ENCODE assay signal across 8 cellular contexts in the genomic region with DNA sequence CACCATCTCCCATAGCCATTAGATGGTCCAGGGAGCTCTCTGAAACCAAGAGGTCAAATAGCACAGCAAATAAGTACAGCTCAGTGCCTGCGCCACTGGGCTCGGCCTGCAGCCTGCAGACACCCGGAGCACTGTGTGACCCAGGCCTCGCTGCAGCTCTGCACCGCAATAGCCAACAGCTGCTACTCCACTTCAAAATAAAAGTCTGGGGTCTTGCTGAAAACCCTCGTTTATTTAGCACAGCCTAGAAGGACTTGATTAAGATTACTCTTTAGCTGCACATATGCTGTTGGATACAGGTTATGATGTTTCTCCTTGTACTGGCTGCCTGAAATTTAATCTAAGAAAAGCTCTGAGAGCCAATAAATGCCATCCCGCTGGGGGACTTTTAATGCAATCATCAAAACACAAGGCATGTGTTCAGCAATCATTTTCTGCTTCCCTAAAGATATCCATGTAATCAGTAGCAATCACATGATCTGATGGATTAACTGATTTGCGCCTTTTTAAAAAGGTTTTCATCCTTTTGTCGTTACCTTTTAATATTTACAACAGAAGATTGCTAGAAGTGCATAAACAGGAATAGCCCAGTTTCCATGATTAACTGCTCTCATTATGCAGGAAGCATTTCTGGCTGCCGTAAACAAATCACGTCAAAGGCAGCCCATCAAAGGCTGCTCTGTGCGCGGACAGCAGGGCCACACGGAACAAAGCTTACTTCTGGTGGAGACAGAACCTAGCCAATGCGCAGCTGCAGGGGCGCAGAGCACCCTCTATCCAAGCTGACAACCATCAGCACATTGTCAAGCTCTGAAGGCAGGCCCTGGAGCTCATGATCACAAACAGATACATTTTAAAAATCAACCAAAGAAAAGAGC. TPM values are rescaled to one million over a fixed set of nuclear protein-coding genes. Genes with fewer than 3 reads are reported as not detected.
DNase-seq lines count a peak whose midpoint lies in the region; ATAC-seq and TF ChIP-seq lines count a peak whose summit lies in the region.

No MANE protein-coding gene starts in this region.

- H3K4me3 ChIP-seq in adrenal gland (peak overlapping the region in 3 of 4 donors; percentile 5 to 48 (median 24)), neuron (ENCODE audit: low read length) (peak overlapping the region; percentile 60)

- intact Hi-C loops in Calu3 (cut with micrococcal nuclease; ENCODE audit: unreplicated experiment) (loop anchor here (5.0 kb wide), 1 partner anchor 58 kb away; the partner anchor contains the start of gene CLASP2), adrenal gland (cut with DNase I) (no loop called here), head of caudate nucleus (cut with DNase I) (loop anchor here (5.0 kb wide), 2 partner anchors 58 to 217 kb away; partner anchors contain the start of genes CLASP2 and UBP1)

- CTCF ChIA-PET in Calu3 (lab: Charles Lee): interaction anchor here (0.6 to 1.6 kb wide), 2 partner anchors 52 to 128 kb away, joined by 3 to 9 read pairs; no protein-coding TSS in a partner anchor

- peak; percentile 42 for DNase-seq in Calu3
- DNase-seq in NCI-H446 treated with DMSO at 0.1 percent for 48 hours (lab: John Stamatoyannopoulos, UW): peak; percentile 64
- DNase-seq in adrenal gland: peak; percentile 70 to 92 (median 77)
- peak; percentile 82 to 97 (median 93) for DNase-seq in head of caudate nucleus
- no peak for DNase-seq in stimulated activated CD4-positive, alpha-beta T cell treated with anti-CD3 and anti-CD28 coated beads, Interleukin-2, amount 100 ng/mL, for 48 hours

- peak overlapping the region; percentile 8 for H3K27ac Mint-ChIP-seq in Calu3 (ENCODE audit: unreplicated experiment)

- H3K4me3 Mint-ChIP-seq in Calu3 (ENCODE audit: low read depth, unreplicated experiment): peak overlapping the region; percentile 44

- TF ChIP-seq POLR2A in adrenal gland (IDR thresholded peaks at IDR 0.05): peak; percentile 60 to 65

- H3K36me3 ChIP-seq in adrenal gland (replicated peaks in 1 of 2): no peaks in the 10 kb centered on the region
- no peaks in the 10 kb centered on the region for H3K36me3 ChIP-seq in neuron (ENCODE audit: insufficient read depth, low read length)

- no peaks in the 10 kb centered on the region for H3K27me3 ChIP-seq in adrenal gland
- H3K27me3 ChIP-seq in neuron (ENCODE audit: insufficient read depth, low read length): no peaks in the 10 kb centered on the region

- no peaks in the 10 kb centered on the region for H3K27me3 Mint-ChIP-seq in Calu3 (ENCODE audit: unreplicated experiment)

- H2AFZ ChIP-seq in neuron (ENCODE audit: low read depth, low read length): peak overlapping the region; percentile 95

- H3K36me3 Mint-ChIP-seq in Calu3 (ENCODE audit: insufficient read depth, unreplicated experiment): no peaks in the 10 kb centered on the region

- whole genome bisulfite sequencing in adrenal gland, 4 donors: 0 to 5% (median 3%) methylated on average over 13 to 16 of the region's 16 CpGs

- H3K4me1 Mint-ChIP-seq in Calu3 (ENCODE audit: low read depth, unreplicated experiment): peaks cover 19% of the 10 kb centered on the region

- no peak for TF ChIP-seq CTCF in Calu3 (IDR thresholded peaks at IDR 0.05; ENCODE audit: unreplicated experiment)
- TF ChIP-seq CTCF in adrenal gland (IDR thresholded peaks at IDR 0.05): no peak

- H3K9me3 ChIP-seq in adrenal gland (replicated peaks in 1 of 3) (no peaks in the 10 kb centered on the region), neuron (ENCODE audit: low read length) (no peaks in the 10 kb centered on the region)

- BruUV-seq in Calu3 (replicated peaks; lab: Mats Ljungman, UMichigan): no TSS peak

- peaks cover 18 to 59% of the 10 kb centered on the region in 2 donors for H3K4me1 ChIP-seq in adrenal gland (replicated peaks in 1 of 2)
- H3K4me1 ChIP-seq in neuron (ENCODE audit: insufficient read depth, low read length): peaks cover 26% of the 10 kb centered on the region

- no peaks in the 10 kb centered on the region for H3K9me3 Mint-ChIP-seq in Calu3 (ENCODE audit: low read depth, unreplicated experiment)

- peak overlapping the region; percentile 15 to 83 (median 73) for H3K27ac ChIP-seq in adrenal gland

- ATAC-seq in GM19328 (IDR thresholded peaks at IDR 0.05; ENCODE audit: unreplicated experiment): peak; percentile 90
- ATAC-seq in HG03342 (IDR thresholded peaks at IDR 0.05; ENCODE audit: unreplicated experiment): peak; percentile 85

RNA-seq across cellular contexts. Expression of gene CLASP2, which starts 58.8 kb away (rescaled TPM):
- 42.4 and 56.4 TPM in 2 replicates for total RNA-seq in Calu3 (2022)
- total RNA-seq in adrenal gland: 10 to 100 TPM; 47.2 to 85.4 (median 70.1) TPM
- 10 to 100 TPM; 17.0 to 45.7 (median 28.7) TPM for polyA plus RNA-seq in adrenal gland

Comparison
In these comparisons a context has a peak if more than half of its experiments do, and no peak if none do; other contexts are left out.
1. DNase-seq: peak in Calu3 (single experiment), NCI-H446 treated with DMSO at 0.1 percent for 48 hours (single experiment), adrenal gland (7 of 7) and head of caudate nucleus (42 of 42); none in stimulated activated CD4-positive, alpha-beta T cell treated with anti-CD3 and anti-CD28 coated beads, Interleukin-2, amount 100 ng/mL, for 48 hours (0 of 2).
2. intact Hi-C loops: an anchor here in Calu3 (5.0 kb wide) and head of caudate nucleus (5.0 kb wide); none called in adrenal gland.